Comparison of ENCODE assay signal across 28 cellular contexts in the genomic region with DNA sequence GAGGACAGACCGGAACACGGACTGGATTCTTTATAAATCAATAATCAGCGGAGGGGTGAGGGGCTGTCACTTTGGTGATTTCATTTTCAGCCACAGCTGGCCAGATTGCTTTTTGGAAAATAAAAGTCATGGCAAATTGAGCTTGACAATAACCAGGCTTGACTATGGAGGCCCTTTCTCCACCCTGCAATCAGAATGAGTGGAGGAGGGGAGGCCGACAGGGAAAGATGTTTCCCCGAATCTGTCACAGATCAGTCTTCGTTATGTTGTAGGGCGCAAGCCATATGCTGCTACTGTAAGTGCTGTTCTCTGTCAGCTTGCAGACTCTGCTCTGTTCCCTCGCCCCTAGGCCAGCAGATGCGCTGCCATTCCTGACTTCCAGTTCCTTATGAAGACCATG.
"Had no signal": no experiment of that assay in that cellular context is flagged by ENCODE, and none has a peak within 500 bp of the region (broad histone marks: within the 10 kb centered on the region; RNA-seq: fewer than 3 reads in every experiment).

No MANE protein-coding gene starts in this region.

- H3K27ac Mint-ChIP-seq: activated B cell treated with CpG ODN at 0.5 μM for 24 hours; activated CD8-positive, alpha-beta T cell treated with anti-CD3 and anti-CD28 coated beads for 36 hours; activated naive CD8-positive, alpha-beta T cell; activated T-helper 17 cell treated with anti-CD3 and anti-CD28 coated beads, Interleukin-2, amount 50 U/mL, for 72 hours; T-helper 17 cell; T-helper 2 cell treated with Interferon-gamma antibody and Interleukin-4, amounts not matched to agents 5 μg/mL and 100 μg/mL, for 36 hours had no signal

- H3K9me3 Mint-ChIP-seq: activated B cell treated with CpG ODN at 0.5 μM for 24 hours; activated CD8-positive, alpha-beta T cell treated with anti-CD3 and anti-CD28 coated beads for 36 hours; activated T-cell treated with anti-CD3 and anti-CD28 coated beads, Interleukin-2, amount 50 U/mL, for 4 hours; activated T-helper 17 cell treated with anti-CD3 and anti-CD28 coated beads, Interleukin-2, amount 50 U/mL, for 72 hours; T-helper 2 cell treated with Interferon-gamma antibody and Interleukin-4, amounts not matched to agents 5 μg/mL and 100 μg/mL, for 36 hours had no signal

- H3K4me3 Mint-ChIP-seq: activated B cell treated with CpG ODN at 0.5 μM for 24 hours; activated CD8-positive, alpha-beta T cell treated with anti-CD3 and anti-CD28 coated beads for 36 hours; activated naive CD8-positive, alpha-beta T cell; activated T-cell treated with anti-CD3 and anti-CD28 coated beads, Interleukin-2, amount 50 U/mL, for 4 hours; activated T-helper 17 cell treated with anti-CD3 and anti-CD28 coated beads, Interleukin-2, amount 50 U/mL, for 72 hours; T-helper 17 cell; T-helper 2 cell treated with Interferon-gamma antibody and Interleukin-4, amounts not matched to agents 5 μg/mL and 100 μg/mL, for 36 hours had no signal

- ATAC-seq: activated CD4-positive, CD25-positive, alpha-beta regulatory T cell treated with anti-CD3 and anti-CD28 coated beads, Interleukin-2, amount 50 U/mL, for 24 hours; activated CD8-positive, alpha-beta T cell treated with anti-CD3 and anti-CD28 coated beads for 36 hours; activated T-cell treated with anti-CD3 and anti-CD28 coated beads, Interleukin-2, amount 50 U/mL, for 4 hours; activated T-helper 17 cell treated with anti-CD3 and anti-CD28 coated beads, Interleukin-2, amount 50 U/mL, for 72 hours; heart left ventricle; T-helper 17 cell had no signal

- H3K36me3 Mint-ChIP-seq: activated naive CD8-positive, alpha-beta T cell had no signal

- DNase-seq: activated B cell treated with CpG ODN at 0.5 μM for 24 hours; activated CD4-positive, alpha-beta T cell treated with anti-CD3 and anti-CD28 coated beads for 48 hours; activated CD4-positive, alpha-beta T cell treated with anti-CD3 and anti-CD28 coated beads, Interleukin-2, amount 50 U/mL, for 1 hour; activated CD4-positive, alpha-beta T cell treated with anti-CD3 and anti-CD28 coated beads, Interleukin-2, amount 50 U/mL, for 48 hours; activated CD8-positive, alpha-beta memory T cell treated with anti-CD3 and anti-CD28 coated beads for 24 hours; activated CD8-positive, alpha-beta T cell treated with anti-CD3 and anti-CD28 coated beads for 36 hours; activated effector memory CD4-positive, alpha-beta T cell treated with Interleukin-2 at 50 U/mL for 16 hours; activated gamma-delta T cell treated with Interleukin-2 at 50 U/mL for 16 hours; activated naive CD4-positive, alpha-beta T cell treated with anti-CD3 and anti-CD28 coated beads, Interleukin-2, amount 50 U/mL, for 16 hours; activated naive CD4-positive, alpha-beta T cell treated with Interleukin-2 at 50 U/mL for 16 hours; activated T-cell treated with anti-CD3 and anti-CD28 coated beads, Interleukin-2, amount 50 U/mL, for 4 hours; amniotic stem cell; anterior cingulate cortex; caudate nucleus; cortex of kidney; dermis blood vessel endothelial cell; effector CD8-positive, alpha-beta T cell; esophagus squamous epithelium; foreskin melanocyte; heart left ventricle; T-helper 1 cell; T-helper 17 cell; T1000; WERI-Rb-1 had no signal

- H3K4me1 Mint-ChIP-seq: activated B cell treated with CpG ODN at 0.5 μM for 24 hours; activated T-helper 17 cell treated with anti-CD3 and anti-CD28 coated beads, Interleukin-2, amount 50 U/mL, for 72 hours; T-helper 17 cell had no signal

- H3K27me3 Mint-ChIP-seq: activated B cell treated with CpG ODN at 0.5 μM for 24 hours; activated CD8-positive, alpha-beta T cell treated with anti-CD3 and anti-CD28 coated beads for 36 hours; activated naive CD8-positive, alpha-beta T cell; activated T-helper 17 cell treated with anti-CD3 and anti-CD28 coated beads, Interleukin-2, amount 50 U/mL, for 72 hours had no signal
